16 cellular contexts compared by ENCODE assay signal in the genomic region with DNA sequence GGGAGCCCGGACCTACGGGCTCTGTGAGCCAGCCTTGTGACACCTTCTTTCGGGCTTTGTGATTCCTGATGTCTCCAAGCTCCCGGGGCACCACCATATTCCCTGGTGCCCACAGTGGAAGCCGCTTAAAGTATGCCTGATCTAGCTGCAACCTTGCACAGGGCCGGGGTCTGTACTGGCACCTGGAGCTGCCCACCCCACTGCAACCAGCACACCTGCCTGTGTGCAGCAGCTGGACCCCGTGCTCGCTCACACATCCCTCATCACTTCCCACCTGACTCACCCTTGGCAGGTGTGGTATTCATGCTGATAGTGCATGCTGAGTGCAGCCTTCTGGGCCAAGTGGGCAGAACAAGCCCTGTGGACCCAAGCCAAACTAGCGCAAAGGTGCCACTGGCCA.
DNase-seq lines count a peak whose midpoint lies in the region; ATAC-seq, FAIRE-seq and TF ChIP-seq lines count a peak whose summit lies in the region.
"Had no signal": no experiment of that assay in that cellular context is flagged by ENCODE, and none has a peak within 500 bp of the region (broad histone marks: within the 10 kb centered on the region; RNA-seq: fewer than 3 reads in every experiment).

No MANE protein-coding gene starts in this region.

- H2AFZ ChIP-seq in DND-41 (ENCODE audit: low read depth, low read length) = no peak overlapping the region; the same call in 1 of the 2 replicates
- no peak overlapping the region for H2AFZ ChIP-seq in mesenchymal stem cell (ENCODE audit: low read depth, low read length)
- H2AFZ ChIP-seq: GM23248 had no signal

- H4K20me1 ChIP-seq in DND-41 (ENCODE audit: insufficient read depth, low read length) = no peaks in the 10 kb centered on the region

- H3K27ac ChIP-seq in DND-41 (ENCODE audit: low read length) (no peak overlapping the region), mesenchymal stem cell (ENCODE audit: low read length, poor library complexity, severe bottlenecking) (no peak overlapping the region)
- H3K27ac ChIP-seq: A549, C4-2B, GM23248 had no signal

- H3K4me3 ChIP-seq in DND-41 (ENCODE audit: low read depth in 1 of 2, low read length in 2 of 2) (no peak overlapping the region), bronchial epithelial cell (ENCODE audit: low read depth, low read length) (no peak overlapping the region), mesenchymal stem cell (ENCODE audit: insufficient read depth in 1 of 2, low read depth in 1 of 2, low read length in 2 of 2) (no peak overlapping the region)
- H3K4me3 ChIP-seq: A549, GM23248 had no signal

- peak; percentile 22; the same call in 1 of the 3 replicates for ATAC-seq in DND-41 (ENCODE audit: insufficient read depth, low read depth)
- ATAC-seq: A549 had no signal

- H2BK12ac ChIP-seq in mesenchymal stem cell (ENCODE audit: low read length in 2 of 2) = no peak overlapping the region

- in situ Hi-C loops in G401 (cut with HindIII; ENCODE audit: low sequenced_read_pairs) = no loop called here

- H4K91ac ChIP-seq in mesenchymal stem cell (ENCODE audit: low read length) = no peak overlapping the region

- no peak overlapping the region for H3K18ac ChIP-seq in mesenchymal stem cell (ENCODE audit: low read depth in 1 of 2, low read length in 2 of 2)

- no peak overlapping the region for H3K4ac ChIP-seq in mesenchymal stem cell (ENCODE audit: low read depth in 1 of 2, low read length in 2 of 2)

- H3K4me2 ChIP-seq in DND-41 (ENCODE audit: insufficient read depth, low read length) = no peak overlapping the region
- H3K4me2 ChIP-seq in mesenchymal stem cell (ENCODE audit: low read length, poor library complexity, severe bottlenecking) = no peak overlapping the region
- H3K4me2 ChIP-seq: A549 had no signal

- WGBS in mesenchymal stem cell = 95% methylated on average over 9 of the region's 9 CpGs

- no peak for DNase-seq in DND-41
- peak; percentile 49 for DNase-seq in G401 (ENCODE audit: low spot score)
- DNase-seq in bronchial epithelial cell (ENCODE audit: low read depth) = no peak
- peak; percentile 61 for DNase-seq in posterior vena cava (ENCODE audit: low spot score)
- DNase-seq in mesenchymal stem cell = no peak
- DNase-seq in NCI-H524 treated with DMSO at 0.1 percent for 48 hours (lab: John Stamatoyannopoulos, UW) = no peak
- DNase-seq: BE2C; CD4-positive, alpha-beta memory T cell; DMS79; EL; GDM1; GM23248; H9 had no signal

- no peaks in the 10 kb centered on the region for H3K4me1 ChIP-seq in DND-41 (ENCODE audit: insufficient read depth, low read length)
- no peaks in the 10 kb centered on the region for H3K4me1 ChIP-seq in mesenchymal stem cell (ENCODE audit: control insufficient read depth, insufficient read depth, low read depth, low read length)
- H3K4me1 ChIP-seq: A549, BE2C had no signal

- H2BK15ac ChIP-seq in mesenchymal stem cell (ENCODE audit: low read depth, poor library complexity, severe bottlenecking) = no peak overlapping the region

- H3K27me3 ChIP-seq in DND-41 (ENCODE audit: insufficient read depth, low read length, poor library complexity) = no peaks in the 10 kb centered on the region
- H3K27me3 ChIP-seq in bronchial epithelial cell (ENCODE audit: control insufficient read depth, insufficient read depth, low read length) = no peaks in the 10 kb centered on the region
- H3K27me3 ChIP-seq in mesenchymal stem cell (ENCODE audit: control insufficient read depth in 1 of 2, insufficient read depth in 1 of 2, low read length in 2 of 2) = no peaks in the 10 kb centered on the region
- H3K27me3 ChIP-seq: BE2C had no signal

- no peaks in the 10 kb centered on the region for H3K36me3 ChIP-seq in DND-41 (ENCODE audit: insufficient read depth, low read length)
- no peaks in the 10 kb centered on the region for H3K36me3 ChIP-seq in bronchial epithelial cell (ENCODE audit: control insufficient read depth, insufficient read depth, low read length)
- H3K36me3 ChIP-seq in mesenchymal stem cell (ENCODE audit: control insufficient read depth in 1 of 2, insufficient read depth in 2 of 2, low read depth in 1 of 2, low read length in 2 of 2) = no peaks in the 10 kb centered on the region
- H3K36me3 ChIP-seq: BE2C had no signal

- H3K79me2 ChIP-seq in DND-41 (ENCODE audit: insufficient read depth, low read length) = no peaks in the 10 kb centered on the region

- TF ChIP-seq CTCF in DND-41 (IDR thresholded peaks at IDR 0.05; ENCODE audit: borderline replicate concordance, extremely low read depth, low read length, poor library complexity, severe bottlenecking) (no peak), bronchial epithelial cell (IDR thresholded peaks at IDR 0.05; ENCODE audit: insufficient read depth, low read length, severe bottlenecking) (no peak)

- H3K79me1 ChIP-seq in mesenchymal stem cell (replicated peaks; ENCODE audit: low read length, poor library complexity, severe bottlenecking) = no peaks in the 10 kb centered on the region

- H3K9ac ChIP-seq in DND-41 (ENCODE audit: low read depth, low read length) (no peak overlapping the region), mesenchymal stem cell (ENCODE audit: low read length) (no peak overlapping the region)
- H3K9ac ChIP-seq: GM23248 had no signal

- no peak overlapping the region for H3K23ac ChIP-seq in mesenchymal stem cell (ENCODE audit: low read length in 2 of 2)

- H3K9me3 ChIP-seq in DND-41 (ENCODE audit: insufficient read depth, low read length, severe bottlenecking) = no peaks in the 10 kb centered on the region
- no peaks in the 10 kb centered on the region for H3K9me3 ChIP-seq in mesenchymal stem cell (ENCODE audit: control insufficient read depth, low read length)
- H3K9me3 ChIP-seq: A549, BE2C had no signal

- H2AK5ac ChIP-seq in mesenchymal stem cell (ENCODE audit: low read length, severe bottlenecking) = no peak overlapping the region

- intact Hi-C loops in posterior vena cava (cut with DNase I) = no loop called here

- no peak overlapping the region for H2BK120ac ChIP-seq in mesenchymal stem cell (ENCODE audit: low read depth, low read length)

- H3K14ac ChIP-seq in mesenchymal stem cell (ENCODE audit: low read length in 2 of 2) = no peak overlapping the region

- no peak overlapping the region for H4K8ac ChIP-seq in mesenchymal stem cell (ENCODE audit: low read length)

- H2BK5ac ChIP-seq in mesenchymal stem cell (ENCODE audit: low read depth, low read length, poor library complexity, severe bottlenecking) = no peak overlapping the region

- FAIRE-seq in bronchial epithelial cell (lab: Jason Lieb, UNC) = peak; percentile 40
- FAIRE-seq: A549, GM19239 had no signal

Comparison
In these comparisons a context has a peak if more than half of its experiments do, and no peak if none do; other contexts are left out.
1. DNase-seq: peak in G401 (single experiment) and posterior vena cava (single experiment); none in DND-41 (single experiment), bronchial epithelial cell (single experiment), mesenchymal stem cell (single experiment) and NCI-H524 treated with DMSO at 0.1 percent for 48 hours (single experiment).